Comparison of ENCODE assay signal across 20 cellular contexts in the genomic region with DNA sequence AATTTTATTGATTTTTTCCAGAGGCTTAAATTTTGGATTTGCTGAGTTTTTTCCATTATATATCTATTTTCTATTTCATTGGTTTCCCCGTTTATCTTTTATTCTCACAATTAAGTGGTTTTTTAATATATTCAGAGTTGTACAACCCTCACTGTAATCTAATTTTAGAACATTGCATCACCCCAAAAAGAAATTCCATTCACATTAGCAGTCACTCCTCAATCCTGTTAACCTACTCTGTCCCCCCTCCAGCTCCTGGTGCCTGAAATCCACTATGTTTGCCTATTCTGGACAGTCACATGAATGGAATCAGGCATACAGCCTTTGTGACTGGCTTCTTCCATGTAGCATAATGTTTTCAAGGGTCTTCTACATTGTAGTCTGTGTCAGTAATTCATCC. TPM values are rescaled to one million over a fixed set of nuclear protein-coding genes. Genes with fewer than 3 reads are reported as not detected.
DNase-seq lines count a peak whose midpoint lies in the region; ATAC-seq and TF ChIP-seq lines count a peak whose summit lies in the region.
"Had no signal": no experiment of that assay in that cellular context is flagged by ENCODE, and none has a peak within 500 bp of the region (broad histone marks: within the 10 kb centered on the region; RNA-seq: fewer than 3 reads in every experiment).

No MANE protein-coding gene starts in this region.

- H2AFZ ChIP-seq in mammary epithelial cell (ENCODE audit: low read depth, low read length): no peak overlapping the region
- H2AFZ ChIP-seq: GM23338 had no signal

- H3K4me1 ChIP-seq in mammary epithelial cell (ENCODE audit: insufficient read depth, low read length): peaks cover 3% of the 10 kb centered on the region

- no peak overlapping the region for H3K4me3 Mint-ChIP-seq in T-helper 17 cell
- H3K4me3 Mint-ChIP-seq: activated CD4-positive, alpha-beta T cell treated with anti-CD3 and anti-CD28 coated beads, Interleukin-2, amount 10 ng/mL, durations not matched to agents 7 days and 5 days; GM23338; neural crest cell had no signal

- no peaks in the 10 kb centered on the region for H3K27me3 ChIP-seq in mammary epithelial cell (ENCODE audit: insufficient read depth, low read length)
- H3K27me3 ChIP-seq: esophagus muscularis mucosa had no signal

- H3K27ac Mint-ChIP-seq in T-helper 17 cell: no peak overlapping the region
- H3K27ac Mint-ChIP-seq: activated CD4-positive, alpha-beta T cell treated with anti-CD3 and anti-CD28 coated beads, Interleukin-2, amount 10 ng/mL, durations not matched to agents 7 days and 5 days; GM23338 had no signal

- H3K79me2 ChIP-seq in mammary epithelial cell (ENCODE audit: insufficient read depth, low read length): no peaks in the 10 kb centered on the region

- no peaks in the 10 kb centered on the region for H3K27me3 Mint-ChIP-seq in T-helper 17 cell
- H3K27me3 Mint-ChIP-seq: activated CD4-positive, alpha-beta T cell treated with anti-CD3 and anti-CD28 coated beads, Interleukin-2, amount 10 ng/mL, durations not matched to agents 7 days and 5 days had no signal

- no peak for TF ChIP-seq CTCF in mammary epithelial cell (conservative IDR thresholded peaks at IDR 0.05 in 1 of 2, IDR thresholded peaks at IDR 0.05 in 1 of 2; ENCODE audit: extremely low read depth in 1 of 2, insufficient read depth in 1 of 2, low read depth in 1 of 2, low read length in 2 of 2)

- peaks cover 5% of the 10 kb centered on the region for H3K36me3 Mint-ChIP-seq in T-helper 17 cell (ENCODE audit: low read depth)

- ATAC-seq in GM21447 (IDR thresholded peaks at IDR 0.05; ENCODE audit: unreplicated experiment) (no peak), HG02938 (IDR thresholded peaks at IDR 0.05; ENCODE audit: unreplicated experiment) (no peak), T-helper 17 cell (no peak)
- ATAC-seq: GM23338, Right ventricle myocardium inferior, sciatic nerve had no signal

- DNase-seq in AG08395 (ENCODE audit: low spot score) (peak; percentile 70), HS-5 (ENCODE audit: low read depth) (peak; percentile 13), mammary epithelial cell (peak; percentile 16), kidney tubule cell (ENCODE audit: low spot score) (peak; percentile 59), SKM-1 treated with dmso at 0.1 percent for 144 hours (lab: John Stamatoyannopoulos, UW; ENCODE audit: unreplicated experiment) (no peak), T-helper 17 cell (no peak)
- DNase-seq: activated CD4-positive, alpha-beta T cell treated with anti-CD3 and anti-CD28 coated beads, Interleukin-2, amount 10 ng/mL, durations not matched to agents 7 days and 5 days; activated T-cell treated with anti-CD3 and anti-CD28 coated beads, Interleukin-2, amount 50 U/mL, for 1 hour; dermis blood vessel endothelial cell; NCI-H1048; stimulated activated CD4-positive, alpha-beta T cell treated with anti-CD3 and anti-CD28 coated beads, Interleukin-2, amount 100 ng/mL, for 48 hours; stimulated activated CD8-positive, alpha-beta memory T cell treated with anti-CD3 and anti-CD28 coated beads, Interleukin-4, amount 100 ng/mL, for 48 hours; T1000 had no signal

- H3K9me3 ChIP-seq in mammary epithelial cell (replicated peaks; ENCODE audit: insufficient read depth, low read length) (no peaks in the 10 kb centered on the region), T-helper 17 cell (ENCODE audit: control insufficient read depth, low read length, poor library complexity, severe bottlenecking) (no peaks in the 10 kb centered on the region)
- H3K9me3 ChIP-seq: esophagus muscularis mucosa had no signal

- in situ Hi-C loops in mammary epithelial cell (cut with MboI; ENCODE audit: low sequenced_read_pairs in 2 of 2): no loop called here

- H4K20me1 ChIP-seq in mammary epithelial cell (ENCODE audit: insufficient read depth, low read length): no peaks in the 10 kb centered on the region

- WGBS in mammary epithelial cell (ENCODE audit: low coverage, missing lambda C conversion rate): 90% methylated on average over 1 of the region's 1 CpG

- no TSS peak for BruUV-seq in mammary epithelial cell (replicated peaks; lab: Mats Ljungman, UMichigan)

- dilution Hi-C loops in mammary epithelial cell (cut with HindIII; ENCODE audit: low sequenced_read_pairs): no loop called here

- H3K36me3 ChIP-seq in mammary epithelial cell (ENCODE audit: insufficient read depth, low read length): no peaks in the 10 kb centered on the region

- H3K4me2 ChIP-seq in mammary epithelial cell (ENCODE audit: insufficient read depth, low read depth, low read length): no peak overlapping the region
- H3K4me2 ChIP-seq: GM23338 had no signal

- H3K27ac ChIP-seq in mammary epithelial cell (ENCODE audit: insufficient read depth, low read depth, low read length): no peak overlapping the region
- H3K27ac ChIP-seq: esophagus muscularis mucosa had no signal

- no peaks in the 10 kb centered on the region for H3K4me1 Mint-ChIP-seq in T-helper 17 cell
- H3K4me1 Mint-ChIP-seq: activated CD4-positive, alpha-beta T cell treated with anti-CD3 and anti-CD28 coated beads, Interleukin-2, amount 10 ng/mL, durations not matched to agents 7 days and 5 days; GM23338; neural crest cell had no signal

- H3K9ac ChIP-seq in mammary epithelial cell (ENCODE audit: insufficient read depth, low read length): no peak overlapping the region

- CTCF ChIA-PET in mammary epithelial cell (lab: Charles Lee; ENCODE audit: low non-redundant PET): no interaction called here

- no peak overlapping the region for H3K4me3 ChIP-seq in mammary epithelial cell (replicated peaks in 1 of 3; ENCODE audit: insufficient read depth in 1 of 3, low read depth in 2 of 3, low read length in 3 of 3)
- H3K4me3 ChIP-seq: esophagus muscularis mucosa, GM23338 had no signal

- intact Hi-C loops in mammary epithelial cell (cut with micrococcal nuclease): no loop called here

RNA-seq across cellular contexts. Expression of a gene that starts 55.8 kb away (rescaled TPM):
- total RNA-seq in mammary epithelial cell (under 1 TPM in 1 of 2 donors, not detected in 1; 0.17 TPM), T-helper 17 cell (not detected)
- polyA plus RNA-seq in mammary epithelial cell: not detected
- polyA minus RNA-seq in mammary epithelial cell: not detected
- total RNA-seq: activated CD4-positive, alpha-beta T cell treated with anti-CD3 and anti-CD28 coated beads, Interleukin-2, amount 10 ng/mL, durations not matched to agents 7 days and 5 days; GM23338 had no signal
- polyA plus RNA-seq: GM23338 had no signal

Comparison
In these comparisons a context has a peak if more than half of its experiments do, and no peak if none do; other contexts are left out.
1. DNase-seq: peak in AG08395 (single experiment), HS-5 (single experiment), mammary epithelial cell (single experiment) and kidney tubule cell (single experiment); none in SKM-1 treated with dmso at 0.1 percent for 144 hours (single experiment) and T-helper 17 cell (0 of 3).